In the genomic region with DNA sequence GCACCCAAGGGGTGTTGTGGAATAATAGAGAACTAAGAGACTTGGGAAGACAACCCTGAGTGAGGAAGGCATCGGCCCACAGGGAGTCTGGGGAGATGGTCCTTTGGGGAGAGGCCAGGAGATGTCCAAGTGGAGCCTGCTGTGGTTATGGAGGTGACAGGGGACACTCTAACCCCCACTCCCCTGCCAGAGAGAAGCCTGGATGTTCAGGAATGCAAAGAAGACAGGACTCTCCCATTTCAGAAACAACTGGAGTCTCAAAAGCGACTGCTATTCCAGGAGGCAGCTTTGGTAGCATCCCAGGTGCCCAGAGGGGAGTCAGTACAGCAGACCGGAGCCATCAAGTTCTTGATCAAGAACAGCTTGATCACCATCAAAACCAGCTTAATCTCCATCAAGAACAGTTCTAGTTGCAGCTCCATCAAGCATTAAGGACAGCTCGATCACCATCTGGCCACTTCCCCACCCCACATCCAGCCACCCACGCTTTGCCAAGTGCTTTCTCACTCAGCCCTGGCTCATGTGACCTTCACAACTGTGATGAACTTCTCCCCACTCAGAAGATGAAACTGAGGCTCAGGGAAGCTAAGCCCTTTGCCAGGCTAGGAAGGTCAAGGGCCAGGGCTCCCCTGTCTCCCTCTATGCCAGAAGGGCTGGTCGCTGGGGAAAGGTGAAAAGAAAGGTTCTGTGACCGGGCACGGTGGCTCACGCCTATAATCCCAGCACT, we compare ENCODE assay signal across 9 cellular contexts. TPM values are rescaled to one million over a fixed set of nuclear protein-coding genes. Genes with fewer than 3 reads are reported as not detected.
A peak's percentile ranks its signal among the peaks of the same experiment; 100 is the strongest.
DNase-seq lines count a peak whose midpoint lies in the region; ATAC-seq, FAIRE-seq and TF ChIP-seq lines count a peak whose summit lies in the region.
"Had no signal": no experiment of that assay in that cellular context is flagged by ENCODE, and none has a peak within 500 bp of the region (broad histone marks: within the 10 kb centered on the region; RNA-seq: fewer than 3 reads in every experiment).

No MANE protein-coding gene starts in this region.

- H3K36me3 Mint-ChIP-seq in dendritic cell treated with granulocyte-macrophage colony-stimulating factor and Interleukin-4, amounts not matched to agents 40 ng/mL and 50 ng/mL, for 4 days (ENCODE audit: low read depth) = peaks cover 33% of the 10 kb centered on the region

- intact Hi-C loops in dendritic cell treated with granulocyte-macrophage colony-stimulating factor and Interleukin-4, amounts not matched to agents 40 ng/mL and 50 ng/mL, for 4 days (cut with micrococcal nuclease) = loop anchor here (2.0 kb wide), 2 partner anchors 30 to 44 kb away; no protein-coding TSS in a partner anchor
- intact Hi-C loops in gastrocnemius medialis (cut with DNase I; ENCODE audit: low total_unique reads) = no loop called here

- H4K8ac ChIP-seq in mesendoderm (ENCODE audit: low read depth, low read length) = no peak overlapping the region

- H3K79me2 ChIP-seq in mesendoderm (ENCODE audit: control insufficient read depth, insufficient read depth, low read length) = no peaks in the 10 kb centered on the region

- CTCF ChIA-PET in GM10248 (lab: Yijun Ruan, JAX) = interaction anchor here (0.7 to 21.1 kb wide), 12 partner anchors 8 to 149 kb away, joined by 3 to 690 read pairs (median 4); a partner anchor contains a TSS

- no peak overlapping the region for H3K23ac ChIP-seq in mesendoderm (ENCODE audit: low read length)

- no peaks in the 10 kb centered on the region for H3K27me3 Mint-ChIP-seq in dendritic cell treated with granulocyte-macrophage colony-stimulating factor and Interleukin-4, amounts not matched to agents 40 ng/mL and 50 ng/mL, for 4 days

- peak overlapping the region; percentile 85 for H3K27ac Mint-ChIP-seq in dendritic cell treated with granulocyte-macrophage colony-stimulating factor and Interleukin-4, amounts not matched to agents 40 ng/mL and 50 ng/mL, for 4 days

- no peak overlapping the region for H2BK120ac ChIP-seq in mesendoderm (ENCODE audit: low read depth, low read length)

- H2BK5ac ChIP-seq in mesendoderm (ENCODE audit: low read length) = no peak overlapping the region

- peak overlapping the region; percentile 68 for H3K9ac ChIP-seq in NT2/D1 (ENCODE audit: insufficient read length, low read depth)
- no peak overlapping the region for H3K9ac ChIP-seq in mesendoderm (ENCODE audit: low read length)

- no peak for FAIRE-seq in HTR-8/SVneo (lab: Jason Lieb, UNC)

- H3K27ac ChIP-seq in gastrocnemius medialis (no peak overlapping the region), mesendoderm (ENCODE audit: low read depth, low read length) (no peak overlapping the region)

- whole genome bisulfite sequencing in mesendoderm (ENCODE audit: extremely low coverage, insufficient coverage, low lambda C conversion rate) = no CpG with 5 or more reads among the region's 9 CpGs

- H2BK15ac ChIP-seq in mesendoderm (replicated peaks; ENCODE audit: low read depth) = no peak overlapping the region

- in situ Hi-C loops in gastrocnemius medialis (cut with MboI; ENCODE audit: low sequenced_read_pairs in 4 of 4) = no loop called here

- no peak overlapping the region for H3K4me2 ChIP-seq in mesendoderm (ENCODE audit: low read length)

- H3K4ac ChIP-seq in mesendoderm (ENCODE audit: low read depth, low read length) = no peak overlapping the region

- H3K18ac ChIP-seq in mesendoderm (ENCODE audit: low read length) = no peak overlapping the region

- H3K9me3 Mint-ChIP-seq in dendritic cell treated with granulocyte-macrophage colony-stimulating factor and Interleukin-4, amounts not matched to agents 40 ng/mL and 50 ng/mL, for 4 days = peaks cover 2% of the 10 kb centered on the region

- H3K36me3 ChIP-seq in NT2/D1 (ENCODE audit: insufficient read depth, insufficient read length, low read length) (peaks cover 19% of the 10 kb centered on the region), gastrocnemius medialis (no peaks in the 10 kb centered on the region), mesendoderm (ENCODE audit: control insufficient read depth, insufficient read depth, low read length) (no peaks in the 10 kb centered on the region)

- no peak for ATAC-seq in gastrocnemius medialis
- ATAC-seq in GM18517 (IDR thresholded peaks at IDR 0.05; ENCODE audit: unreplicated experiment) = no peak

- H2AK5ac ChIP-seq in mesendoderm (ENCODE audit: low read length) = no peak overlapping the region

- peaks cover 87% of the 10 kb centered on the region for H3K4me1 Mint-ChIP-seq in dendritic cell treated with granulocyte-macrophage colony-stimulating factor and Interleukin-4, amounts not matched to agents 40 ng/mL and 50 ng/mL, for 4 days (ENCODE audit: low read depth)

- no peaks in the 10 kb centered on the region for H3K27me3 ChIP-seq in NT2/D1 (ENCODE audit: insufficient read depth, insufficient read length)
- no peaks in the 10 kb centered on the region for H3K27me3 ChIP-seq in gastrocnemius medialis
- H3K27me3 ChIP-seq in mesendoderm (ENCODE audit: insufficient read depth, low read length, poor library complexity) = no peaks in the 10 kb centered on the region

- TF ChIP-seq POLR2A in gastrocnemius medialis (IDR thresholded peaks at IDR 0.05) = no peak

- H3K4me3 ChIP-seq in NT2/D1 (ENCODE audit: insufficient read length, low read depth) (no peak overlapping the region), gastrocnemius medialis (no peak overlapping the region), mesendoderm (ENCODE audit: low read length) (no peak overlapping the region)

- H3K79me1 ChIP-seq in mesendoderm (ENCODE audit: low read length) = no peaks in the 10 kb centered on the region

- TF ChIP-seq CTCF in GM10248 (IDR thresholded peaks at IDR 0.05; ENCODE audit: control extremely low read depth, extremely low read depth, low read depth, missing control alignments) (no peak), gastrocnemius medialis (IDR thresholded peaks at IDR 0.05 in 4 of 5, conservative IDR thresholded peaks at IDR 0.05 in 1 of 5) (no peak)

- H4K5ac ChIP-seq in mesendoderm (ENCODE audit: low read length) = no peak overlapping the region

- DNase-seq in GM10248 (ENCODE audit: extremely low spot score) = peak; percentile 56
- no peak for DNase-seq in NT2/D1 (ENCODE audit: low read depth, low spot score)
- DNase-seq in gastrocnemius medialis = peak; percentile 30
- DNase-seq in HTR-8/SVneo (ENCODE audit: insufficient read length, low spot score) = no peak
- DNase-seq in mesendoderm = no peak
- DNase-seq in hepatic stellate cell (ENCODE audit: low spot score) = no peak
- DNase-seq: left cardiac atrium had no signal

- POLR2A ChIA-PET in GM10248 (lab: Yijun Ruan, JAX) = interaction anchor here (0.6 to 3.0 kb wide), 10 partner anchors 12 to 84 kb away, joined by 3 to 13 read pairs (median 4); a partner anchor contains a TSS

- H3K9me3 ChIP-seq in NT2/D1 (ENCODE audit: insufficient read depth, low read length) (no peaks in the 10 kb centered on the region), gastrocnemius medialis (no peaks in the 10 kb centered on the region)

- H3K4me3 Mint-ChIP-seq in dendritic cell treated with granulocyte-macrophage colony-stimulating factor and Interleukin-4, amounts not matched to agents 40 ng/mL and 50 ng/mL, for 4 days = peak overlapping the region; percentile 74

- H3K4me1 ChIP-seq in NT2/D1 (ENCODE audit: insufficient read depth, insufficient read length) (peaks cover 30% of the 10 kb centered on the region), gastrocnemius medialis (peaks cover 4 to 5% of the 10 kb centered on the region in 2 donors), mesendoderm (ENCODE audit: control insufficient read depth, low read depth, low read length) (peaks cover 2% of the 10 kb centered on the region)

- H3K56ac ChIP-seq in mesendoderm (ENCODE audit: low read length) = no peak overlapping the region

RNA-seq across cellular contexts. Expression of a gene that starts 0.7 kb away (rescaled TPM):
- total RNA-seq in gastrocnemius medialis = 1 to 10 TPM in 2 of 4 donors, not detected in 2; 1.4 to 2.8 TPM
- 6.4 TPM for polyA plus RNA-seq in mesendoderm (2013, experiment 1 of 2)
- 5.3 TPM for polyA plus RNA-seq in mesendoderm (2013, experiment 2 of 2)

RNA-seq across cellular contexts. Expression of a gene that starts 12.1 kb away (rescaled TPM):
- 1 to 10 TPM; 2.7 to 3.8 (median 3.4) TPM for total RNA-seq in gastrocnemius medialis
- polyA plus RNA-seq in mesendoderm (2013, experiment 1 of 2) = 6.0 TPM
- polyA plus RNA-seq in mesendoderm (2013, experiment 2 of 2) = 6.4 TPM

RNA-seq across cellular contexts. Expression of a gene that starts 35.4 kb away (rescaled TPM):
- not detected for total RNA-seq in gastrocnemius medialis
- 3.8 TPM for polyA plus RNA-seq in mesendoderm (2013, experiment 1 of 2)
- polyA plus RNA-seq in mesendoderm (2013, experiment 2 of 2) = 4.4 TPM
- total RNA-seq: left cardiac atrium had no signal

RNA-seq across cellular contexts. Expression of a gene that starts 38.6 kb away (rescaled TPM):
- 10 to 100 TPM; 10.3 to 16.9 (median 13.1) TPM for total RNA-seq in gastrocnemius medialis
- 80.4 TPM for polyA plus RNA-seq in mesendoderm (2013, experiment 1 of 2)
- polyA plus RNA-seq in mesendoderm (2013, experiment 2 of 2) = 79.4 TPM

RNA-seq across cellular contexts. Expression of a gene that starts 54.0 kb away (rescaled TPM):
- total RNA-seq in gastrocnemius medialis = not detected
- polyA plus RNA-seq in mesendoderm (2013, experiment 1 of 2) = 1.4 TPM
- polyA plus RNA-seq in mesendoderm (2013, experiment 2 of 2) = 1.5 TPM

Comparison
In these comparisons a context has a peak if more than half of its experiments do, and no peak if none do; other contexts are left out.
1. DNase-seq: peak in GM10248 (single experiment) and gastrocnemius medialis (2 of 2); none in NT2/D1 (single experiment), HTR-8/SVneo (single experiment), mesendoderm (single experiment) and hepatic stellate cell (single experiment).